1 cellular context compared by ENCODE assay signal in genomic region chr3:194685723-194686413, GRCh38.
TF ChIP-seq lines count a peak whose summit lies in the region.

TSS of gene FAM43A (plus strand) at chr3:194685883. CDS start at chr3:194686827, 944 bp downstream.

TF ChIP-seq in HEK293, 187 proteins besides CTCF, POLR2A, EP300 and RAD21 (continued from another document and continues in another):
- TF ChIP-seq HIC1 (tag by site-specific recombination; IDR thresholded peaks at IDR 0.05) (no peak), ZNF138 (tag by site-specific recombination; IDR thresholded peaks at IDR 0.05; ENCODE audit: borderline replicate concordance) (no peak), ZIC2 (tag by site-specific recombination; IDR thresholded peaks at IDR 0.05) (peak; percentile 55), KLF1 (tag by site-specific recombination; IDR thresholded peaks at IDR 0.05) (peak; percentile 16; the same call in 1 of the 2 replicates), ZNF202 (tag by site-specific recombination; IDR thresholded peaks at IDR 0.05; ENCODE audit: borderline replicate concordance) (no peak), ZNF488 (tag by site-specific recombination; IDR thresholded peaks at IDR 0.05) (no peak), ZNF510 (tag by site-specific recombination; IDR thresholded peaks at IDR 0.05; ENCODE audit: insufficient replicate concordance) (no peak), ZNF639 (tag by site-specific recombination; IDR thresholded peaks at IDR 0.05) (peak; percentile 56; the same call in 1 of the 2 replicates), KLF9 (tag by site-specific recombination; IDR thresholded peaks at IDR 0.05; ENCODE audit: low read depth) (no peak; the same call in 1 of the 2 replicates), ZNF513 (tag by site-specific recombination; IDR thresholded peaks at IDR 0.05) (peak; percentile 60), MYNN (tag by site-specific recombination; IDR thresholded peaks at IDR 0.05; ENCODE audit: borderline replicate concordance) (no peak), ZNF248 (tag by site-specific recombination; IDR thresholded peaks at IDR 0.05) (no peak), ZNF768 (tag by site-specific recombination; IDR thresholded peaks at IDR 0.05) (no peak), ZNF146 (tag by site-specific recombination; IDR thresholded peaks at IDR 0.05) (peak; percentile 21; the same call in 1 of the 2 replicates), ZNF580 (tag by site-specific recombination; IDR thresholded peaks at IDR 0.05) (no peak), ZNF48 (tag by site-specific recombination; IDR thresholded peaks at IDR 0.05) (no peak), ZNF211 (tag by site-specific recombination; IDR thresholded peaks at IDR 0.05; ENCODE audit: low read depth) (no peak), ZNF626 (tag by site-specific recombination; IDR thresholded peaks at IDR 0.05) (no peak), TCF7L2 (IDR thresholded peaks at IDR 0.05; ENCODE audit: borderline replicate concordance, low read depth, low read length) (no peak), ZBTB44 (tag by site-specific recombination; IDR thresholded peaks at IDR 0.05) (no peak), ZNF132 (tag by site-specific recombination; IDR thresholded peaks at IDR 0.05; ENCODE audit: borderline replicate concordance) (no peak), ZNF169 (tag by site-specific recombination; IDR thresholded peaks at IDR 0.05) (no peak), ZNF157 (tag by site-specific recombination; IDR thresholded peaks at IDR 0.05) (no peak), ZSCAN23 (tag by site-specific recombination; IDR thresholded peaks at IDR 0.05) (no peak), ZNF324 (tag by site-specific recombination; IDR thresholded peaks at IDR 0.05) (no peak), ZNF433 (tag by site-specific recombination; IDR thresholded peaks at IDR 0.05; ENCODE audit: low read depth) (no peak), ZBTB1 (tag by site-specific recombination; IDR thresholded peaks at IDR 0.05) (no peak), ZFP3 (tag by site-specific recombination; IDR thresholded peaks at IDR 0.05; ENCODE audit: low read depth) (peak; percentile 53; the same call in 1 of the 2 replicates), EGR2 (tag by site-specific recombination; IDR thresholded peaks at IDR 0.05; ENCODE audit: low read depth) (no peak), TRIM28 (IDR thresholded peaks at IDR 0.05; ENCODE audit: borderline replicate concordance, low read length) (no peak), ZNF274 (IDR thresholded peaks at IDR 0.05; ENCODE audit: low read length) (no peak), ZNF274 (tag by site-specific recombination; IDR thresholded peaks at IDR 0.05; ENCODE audit: borderline replicate concordance) (no peak), FEZF1 (tag by site-specific recombination; IDR thresholded peaks at IDR 0.05) (no peak), PRDM1 (tag by site-specific recombination; IDR thresholded peaks at IDR 0.05) (no peak), ZNF26 (tag by site-specific recombination; IDR thresholded peaks at IDR 0.05) (no peak), ZNF341 (tag by site-specific recombination; IDR thresholded peaks at IDR 0.05; ENCODE audit: low read depth) (peak; percentile 70), ZNF155 (tag by site-specific recombination; IDR thresholded peaks at IDR 0.05) (no peak), ZNF610 (tag by site-specific recombination; IDR thresholded peaks at IDR 0.05; ENCODE audit: borderline replicate concordance) (peak; percentile 64; the same call in 1 of the 2 replicates), ZBTB20 (tag by site-specific recombination; IDR thresholded peaks at IDR 0.05) (peak; percentile 81), ZNF121 (tag by site-specific recombination; IDR thresholded peaks at IDR 0.05) (no peak), ZNF701 (tag by site-specific recombination; IDR thresholded peaks at IDR 0.05) (no peak), ZNF707 (tag by site-specific recombination; IDR thresholded peaks at IDR 0.05) (no peak), AEBP2 (tag by site-specific recombination; IDR thresholded peaks at IDR 0.05; ENCODE audit: borderline replicate concordance) (no peak), ZNF555 (tag by site-specific recombination; conservative IDR thresholded peaks at IDR 0.05) (no peak), ZNF561 (tag by site-specific recombination; IDR thresholded peaks at IDR 0.05; ENCODE audit: borderline replicate concordance) (peak; percentile 75), ZNF549 (tag by site-specific recombination; IDR thresholded peaks at IDR 0.05) (no peak), ZNF302 (tag by site-specific recombination; IDR thresholded peaks at IDR 0.05; ENCODE audit: low read depth) (no peak), ZNF394 (tag by site-specific recombination; IDR thresholded peaks at IDR 0.05; ENCODE audit: borderline replicate concordance) (peak; percentile 56; the same call in 1 of the 2 replicates), RBAK (tag by site-specific recombination; IDR thresholded peaks at IDR 0.05) (no peak), PRDM6 (tag by site-specific recombination; IDR thresholded peaks at IDR 0.05) (no peak), ZNF311 (tag by site-specific recombination; IDR thresholded peaks at IDR 0.05; ENCODE audit: borderline replicate concordance) (no peak), ZNF350 (tag by site-specific recombination; IDR thresholded peaks at IDR 0.05) (no peak), ZBTB21 (tag by site-specific recombination; IDR thresholded peaks at IDR 0.05) (no peak), ZNF624 (tag by site-specific recombination; IDR thresholded peaks at IDR 0.05) (no peak), ZNF398 (tag by site-specific recombination; IDR thresholded peaks at IDR 0.05) (no peak)
